ENCODE assay signal across 2 cellular contexts in the genomic region with DNA sequence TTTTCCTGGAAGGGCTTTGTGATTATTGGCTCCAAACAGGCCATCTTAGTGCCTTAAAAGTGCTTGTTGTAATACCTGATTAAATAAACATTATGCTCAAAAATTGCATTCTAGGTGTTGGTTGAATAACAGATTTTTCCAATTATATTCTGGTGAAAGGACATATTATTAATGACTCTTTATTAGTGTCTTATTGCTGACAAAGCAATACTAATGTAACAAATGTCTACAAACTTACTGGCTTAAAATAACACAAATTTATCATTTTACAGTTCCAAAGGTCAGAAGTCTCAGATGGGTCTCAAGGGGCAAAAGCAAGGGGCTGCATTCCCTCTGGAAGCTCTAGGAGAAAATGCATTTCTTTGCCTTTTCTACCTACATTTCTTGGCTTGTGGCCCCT.
TF ChIP-seq lines count a peak whose summit lies in the region.

No MANE protein-coding gene starts in this region.

TF ChIP-seq in HepG2, 621 proteins besides CTCF, POLR2A, EP300 and RAD21 (continued from another document):
- TF ChIP-seq ZMYM2 (CRISPR knock-in tag; IDR thresholded peaks at IDR 0.05): no peak
- TF ChIP-seq, protein P1, sequence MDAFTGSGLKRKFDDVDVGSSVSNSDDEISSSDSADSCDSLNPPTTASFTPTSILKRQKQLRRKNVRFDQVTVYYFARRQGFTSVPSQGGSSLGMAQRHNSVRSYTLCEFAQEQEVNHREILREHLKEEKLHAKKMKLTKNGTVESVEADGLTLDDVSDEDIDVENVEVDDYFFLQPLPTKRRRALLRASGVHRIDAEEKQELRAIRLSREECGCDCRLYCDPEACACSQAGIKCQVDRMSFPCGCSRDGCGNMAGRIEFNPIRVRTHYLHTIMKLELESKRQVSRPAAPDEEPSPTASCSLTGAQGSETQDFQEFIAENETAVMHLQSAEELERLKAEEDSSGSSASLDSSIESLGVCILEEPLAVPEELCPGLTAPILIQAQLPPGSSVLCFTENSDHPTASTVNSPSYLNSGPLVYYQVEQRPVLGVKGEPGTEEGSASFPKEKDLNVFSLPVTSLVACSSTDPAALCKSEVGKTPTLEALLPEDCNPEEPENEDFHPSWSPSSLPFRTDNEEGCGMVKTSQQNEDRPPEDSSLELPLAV (CRISPR knock-in tag; conservative IDR thresholded peaks at IDR 0.05; ENCODE audit: low read depth): no peak
- TF ChIP-seq HNF4G (IDR thresholded peaks at IDR 0.05; ENCODE audit: borderline replicate concordance, low read depth, low read length): no peak
- TF ChIP-seq HNF4G (CRISPR knock-in tag; IDR thresholded peaks at IDR 0.05; ENCODE audit: borderline replicate concordance, low read depth): no peak
- no peak for TF ChIP-seq SPEN (CRISPR knock-in tag; IDR thresholded peaks at IDR 0.05; ENCODE audit: low read depth)
- TF ChIP-seq WIZ (CRISPR knock-in tag; IDR thresholded peaks at IDR 0.05): no peak
- TF ChIP-seq MAFK (conservative IDR thresholded peaks at IDR 0.05 in 1 of 2, IDR thresholded peaks at IDR 0.05 in 1 of 2; ENCODE audit: low read length in 2 of 2): peak; percentile 80 to 90
- TF ChIP-seq ESRRA (CRISPR knock-in tag; IDR thresholded peaks at IDR 0.05; ENCODE audit: low read depth): no peak
- TF ChIP-seq NFE2 (CRISPR knock-in tag; IDR thresholded peaks at IDR 0.05): no peak
- no peak for TF ChIP-seq TP53 (CRISPR knock-in tag; conservative IDR thresholded peaks at IDR 0.05)
- no peak for TF ChIP-seq ZBTB7B (CRISPR knock-in tag; IDR thresholded peaks at IDR 0.05)

TF ChIP-seq in K562, 482 proteins besides CTCF, POLR2A, EP300 and RAD21 (continued from another document):
- TF ChIP-seq, protein P2, sequence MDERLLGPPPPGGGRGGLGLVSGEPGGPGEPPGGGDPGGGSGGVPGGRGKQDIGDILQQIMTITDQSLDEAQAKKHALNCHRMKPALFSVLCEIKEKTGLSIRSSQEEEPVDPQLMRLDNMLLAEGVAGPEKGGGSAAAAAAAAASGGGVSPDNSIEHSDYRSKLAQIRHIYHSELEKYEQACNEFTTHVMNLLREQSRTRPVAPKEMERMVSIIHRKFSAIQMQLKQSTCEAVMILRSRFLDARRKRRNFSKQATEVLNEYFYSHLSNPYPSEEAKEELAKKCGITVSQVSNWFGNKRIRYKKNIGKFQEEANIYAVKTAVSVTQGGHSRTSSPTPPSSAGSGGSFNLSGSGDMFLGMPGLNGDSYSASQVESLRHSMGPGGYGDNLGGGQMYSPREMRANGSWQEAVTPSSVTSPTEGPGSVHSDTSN (CRISPR knock-in tag; IDR thresholded peaks at IDR 0.05; ENCODE audit: low read depth): no peak
- TF ChIP-seq, protein P2 (tag; conservative IDR thresholded peaks at IDR 0.05; ENCODE audit: low read depth): no peak
- TF ChIP-seq HDAC8 (tag; IDR thresholded peaks at IDR 0.05) (no peak), MAFK (IDR thresholded peaks at IDR 0.05; ENCODE audit: low read length) (peak; percentile 72; the same call in 1 of the 2 replicates), MAFG (tag; conservative IDR thresholded peaks at IDR 0.05) (peak; percentile 46; the same call in 1 of the 2 replicates), JUNB (CRISPR knock-in tag; conservative IDR thresholded peaks at IDR 0.05) (no peak), MAFF (IDR thresholded peaks at IDR 0.05; ENCODE audit: low read length) (peak; percentile 61), C11orf30 (IDR thresholded peaks at IDR 0.05; ENCODE audit: low read depth) (peak; percentile 58), NCOR1 (IDR thresholded peaks at IDR 0.05) (no peak), ZNF316 (IDR thresholded peaks at IDR 0.05) (peak; percentile 81)
- TF ChIP-seq, protein P3, sequence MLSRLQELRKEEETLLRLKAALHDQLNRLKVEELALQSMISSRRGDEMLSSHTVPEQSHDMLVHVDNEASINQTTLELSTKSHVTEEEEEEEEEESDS (CRISPR knock-in tag; IDR thresholded peaks at IDR 0.05): no peak
- TF ChIP-seq, protein P4, sequence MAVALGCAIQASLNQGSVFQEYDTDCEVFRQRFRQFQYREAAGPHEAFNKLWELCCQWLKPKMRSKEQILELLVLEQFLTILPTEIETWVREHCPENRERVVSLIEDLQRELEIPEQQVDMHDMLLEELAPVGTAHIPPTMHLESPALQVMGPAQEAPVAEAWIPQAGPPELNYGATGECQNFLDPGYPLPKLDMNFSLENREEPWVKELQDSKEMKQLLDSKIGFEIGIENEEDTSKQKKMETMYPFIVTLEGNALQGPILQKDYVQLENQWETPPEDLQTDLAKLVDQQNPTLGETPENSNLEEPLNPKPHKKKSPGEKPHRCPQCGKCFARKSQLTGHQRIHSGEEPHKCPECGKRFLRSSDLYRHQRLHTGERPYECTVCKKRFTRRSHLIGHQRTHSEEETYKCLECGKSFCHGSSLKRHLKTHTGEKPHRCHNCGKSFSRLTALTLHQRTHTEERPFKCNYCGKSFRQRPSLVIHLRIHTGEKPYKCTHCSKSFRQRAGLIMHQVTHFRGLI (CRISPR knock-in tag; IDR thresholded peaks at IDR 0.05): no peak
